In genomic region chr22:39419911-39420310, GRCh38 we compare ENCODE assay signal across 31 cellular contexts. TPM values are rescaled to one million over a fixed set of nuclear protein-coding genes. Genes with fewer than 3 reads are reported as not detected.
"Had no signal": no experiment of that assay in that cellular context is flagged by ENCODE, and none has a peak within 500 bp of the region (broad histone marks: within the 10 kb centered on the region; RNA-seq: fewer than 3 reads in every experiment).

No MANE protein-coding gene starts in this region.

- FAIRE-seq: astrocyte, colon, endometrium, endothelial cell of umbilical vein had no signal

- H3K27me3 ChIP-seq: brain microvascular endothelial cell, esophagus squamous epithelium, heart left ventricle had no signal

- H3K9me3 ChIP-seq: esophagus squamous epithelium, heart left ventricle had no signal

- H3K27ac ChIP-seq: brain microvascular endothelial cell, epithelial cell of prostate, esophagus squamous epithelium, heart left ventricle had no signal

- DNase-seq: activated CD4-positive, alpha-beta memory T cell treated with anti-CD3 and anti-CD28 coated beads for 36 hours; activated CD4-positive, alpha-beta T cell treated with anti-CD3 and anti-CD28 coated beads for 36 hours; activated CD4-positive, alpha-beta T cell treated with anti-CD3 and anti-CD28 coated beads, Interleukin-2, amount 10 ng/mL, durations not matched to agents 24 days and 14 days; activated CD4-positive, CD25-positive, alpha-beta regulatory T cell; activated CD4-positive, CD25-positive, alpha-beta regulatory T cell treated with anti-CD3 and anti-CD28 coated beads, Interleukin-2, amount 50 U/mL, for 72 hours; activated CD8-positive, alpha-beta memory T cell treated with anti-CD3 and anti-CD28 coated beads, Interleukin-2, amount 10 ng/mL, durations not matched to agents 7 days and 5 days; activated CD8-positive, alpha-beta memory T cell treated with anti-CD3 and anti-CD28 coated beads, Interleukin-2, amount 50 U/mL, for 4 hours; activated CD8-positive, alpha-beta T cell treated with anti-CD3 and anti-CD28 coated beads, Interleukin-2, amount 10 ng/mL, durations not matched to agents 7 days and 5 days; activated effector memory CD4-positive, alpha-beta T cell treated with anti-CD3 and anti-CD28 coated beads, Interleukin-2, amount 50 U/mL, for 16 hours; activated naive CD4-positive, alpha-beta T cell treated with anti-CD3 and anti-CD28 coated beads, Interleukin-2, amount 10 ng/mL, durations not matched to agents 7 days and 5 days; activated T-cell treated with anti-CD3 and anti-CD28 coated beads, Interleukin-2, amount 50 U/mL, for 1 hour; activated T-cell treated with anti-CD3 and anti-CD28 coated beads, Interleukin-2, amount 50 U/mL, for 48 hours; amniotic stem cell; anterior cingulate cortex; brain microvascular endothelial cell; cortex of kidney; dermis blood vessel endothelial cell; effector CD4-positive, alpha-beta T cell; esophagus squamous epithelium; foreskin melanocyte; glutamatergic neuron; SW 1271; T-cell; T1000 had no signal

- H3K4me3 ChIP-seq: esophagus squamous epithelium, heart left ventricle had no signal

- ATAC-seq: activated CD4-positive, alpha-beta T cell treated with anti-CD3 and anti-CD28 coated beads for 36 hours; activated CD8-positive, alpha-beta memory T cell treated with anti-CD3 and anti-CD28 coated beads, Interleukin-2, amount 10 ng/mL, durations not matched to agents 7 days and 5 days; activated CD8-positive, alpha-beta T cell treated with anti-CD3 and anti-CD28 coated beads, Interleukin-2, amount 10 ng/mL, durations not matched to agents 7 days and 5 days; heart left ventricle; T-cell had no signal

RNA-seq across cellular contexts. Expression of gene MGAT3, which starts 36.9 kb away (rescaled TPM):
- total RNA-seq: endothelial cell of umbilical vein, fibroblast of lung had no signal
- polyA plus RNA-seq: endothelial cell of umbilical vein had no signal
